In the genomic region with DNA sequence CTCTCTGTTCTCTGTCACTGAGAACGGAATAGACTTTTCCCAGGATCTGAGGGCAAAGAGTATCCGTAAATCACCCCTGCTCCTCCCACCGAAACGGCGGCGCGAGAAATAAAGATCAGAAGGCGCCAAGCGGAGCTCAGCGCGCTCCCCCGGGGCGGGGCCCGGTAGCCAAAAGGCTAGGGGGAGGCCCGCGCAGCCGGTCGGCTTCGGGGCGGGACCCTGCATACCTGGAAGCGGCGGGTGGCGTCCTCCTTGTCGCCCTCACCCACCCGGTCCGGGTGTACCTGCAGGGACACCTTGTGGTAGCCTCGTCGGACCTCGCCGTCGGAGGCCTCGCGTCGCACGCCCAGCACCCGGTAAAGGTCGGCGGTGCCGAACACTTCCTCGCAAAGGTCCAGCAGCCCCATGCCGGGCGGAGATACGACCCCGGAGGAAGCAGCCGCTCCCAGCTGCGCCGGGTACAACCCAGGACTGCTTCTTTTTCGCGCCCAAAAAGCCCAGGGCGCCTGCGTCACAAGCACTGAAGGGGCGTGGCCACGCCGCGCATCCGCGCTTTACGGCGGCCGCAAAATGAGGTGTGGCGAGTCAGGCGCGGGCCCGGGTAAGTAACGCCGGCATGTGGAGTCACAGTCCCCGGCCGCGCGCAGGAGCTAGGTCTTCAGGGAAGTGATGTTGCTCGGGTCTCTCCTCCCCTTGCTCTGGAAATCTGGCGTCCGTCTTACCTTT, we compare ENCODE assay signal across 1 cellular context.
TF ChIP-seq lines count a peak whose summit lies in the region.

A gene with protein sequence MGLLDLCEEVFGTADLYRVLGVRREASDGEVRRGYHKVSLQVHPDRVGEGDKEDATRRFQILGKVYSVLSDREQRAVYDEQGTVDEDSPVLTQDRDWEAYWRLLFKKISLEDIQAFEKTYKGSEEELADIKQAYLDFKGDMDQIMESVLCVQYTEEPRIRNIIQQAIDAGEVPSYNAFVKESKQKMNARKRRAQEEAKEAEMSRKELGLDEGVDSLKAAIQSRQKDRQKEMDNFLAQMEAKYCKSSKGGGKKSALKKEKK (minus strand): TSS at position 473 of the 726 bp plus-strand sequence. CDS start 66 bp downstream, at position 407.

TF ChIP-seq in K562, 482 proteins besides CTCF, POLR2A, EP300 and RAD21 (continued from another document and continues in another):
- TF ChIP-seq, protein P1, sequence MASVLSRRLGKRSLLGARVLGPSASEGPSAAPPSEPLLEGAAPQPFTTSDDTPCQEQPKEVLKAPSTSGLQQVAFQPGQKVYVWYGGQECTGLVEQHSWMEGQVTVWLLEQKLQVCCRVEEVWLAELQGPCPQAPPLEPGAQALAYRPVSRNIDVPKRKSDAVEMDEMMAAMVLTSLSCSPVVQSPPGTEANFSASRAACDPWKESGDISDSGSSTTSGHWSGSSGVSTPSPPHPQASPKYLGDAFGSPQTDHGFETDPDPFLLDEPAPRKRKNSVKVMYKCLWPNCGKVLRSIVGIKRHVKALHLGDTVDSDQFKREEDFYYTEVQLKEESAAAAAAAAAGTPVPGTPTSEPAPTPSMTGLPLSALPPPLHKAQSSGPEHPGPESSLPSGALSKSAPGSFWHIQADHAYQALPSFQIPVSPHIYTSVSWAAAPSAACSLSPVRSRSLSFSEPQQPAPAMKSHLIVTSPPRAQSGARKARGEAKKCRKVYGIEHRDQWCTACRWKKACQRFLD (CRISPR knock-in tag; IDR thresholded peaks at IDR 0.05), result no peak
- TF ChIP-seq, protein P2, sequence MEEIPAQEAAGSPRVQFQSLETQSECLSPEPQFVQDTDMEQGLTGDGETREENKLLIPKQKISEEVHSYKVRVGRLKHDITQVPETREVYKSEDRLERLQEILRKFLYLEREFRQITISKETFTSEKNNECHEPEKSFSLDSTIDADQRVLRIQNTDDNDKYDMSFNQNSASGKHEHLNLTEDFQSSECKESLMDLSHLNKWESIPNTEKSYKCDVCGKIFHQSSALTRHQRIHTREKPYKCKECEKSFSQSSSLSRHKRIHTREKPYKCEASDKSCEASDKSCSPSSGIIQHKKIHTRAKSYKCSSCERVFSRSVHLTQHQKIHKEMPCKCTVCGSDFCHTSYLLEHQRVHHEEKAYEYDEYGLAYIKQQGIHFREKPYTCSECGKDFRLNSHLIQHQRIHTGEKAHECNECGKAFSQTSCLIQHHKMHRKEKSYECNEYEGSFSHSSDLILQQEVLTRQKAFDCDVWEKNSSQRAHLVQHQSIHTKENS (CRISPR knock-in tag; IDR thresholded peaks at IDR 0.05), result 0 out of 2 replicates have a peak, but pooled peaks have one; percentile 23
- TF ChIP-seq, protein P3, sequence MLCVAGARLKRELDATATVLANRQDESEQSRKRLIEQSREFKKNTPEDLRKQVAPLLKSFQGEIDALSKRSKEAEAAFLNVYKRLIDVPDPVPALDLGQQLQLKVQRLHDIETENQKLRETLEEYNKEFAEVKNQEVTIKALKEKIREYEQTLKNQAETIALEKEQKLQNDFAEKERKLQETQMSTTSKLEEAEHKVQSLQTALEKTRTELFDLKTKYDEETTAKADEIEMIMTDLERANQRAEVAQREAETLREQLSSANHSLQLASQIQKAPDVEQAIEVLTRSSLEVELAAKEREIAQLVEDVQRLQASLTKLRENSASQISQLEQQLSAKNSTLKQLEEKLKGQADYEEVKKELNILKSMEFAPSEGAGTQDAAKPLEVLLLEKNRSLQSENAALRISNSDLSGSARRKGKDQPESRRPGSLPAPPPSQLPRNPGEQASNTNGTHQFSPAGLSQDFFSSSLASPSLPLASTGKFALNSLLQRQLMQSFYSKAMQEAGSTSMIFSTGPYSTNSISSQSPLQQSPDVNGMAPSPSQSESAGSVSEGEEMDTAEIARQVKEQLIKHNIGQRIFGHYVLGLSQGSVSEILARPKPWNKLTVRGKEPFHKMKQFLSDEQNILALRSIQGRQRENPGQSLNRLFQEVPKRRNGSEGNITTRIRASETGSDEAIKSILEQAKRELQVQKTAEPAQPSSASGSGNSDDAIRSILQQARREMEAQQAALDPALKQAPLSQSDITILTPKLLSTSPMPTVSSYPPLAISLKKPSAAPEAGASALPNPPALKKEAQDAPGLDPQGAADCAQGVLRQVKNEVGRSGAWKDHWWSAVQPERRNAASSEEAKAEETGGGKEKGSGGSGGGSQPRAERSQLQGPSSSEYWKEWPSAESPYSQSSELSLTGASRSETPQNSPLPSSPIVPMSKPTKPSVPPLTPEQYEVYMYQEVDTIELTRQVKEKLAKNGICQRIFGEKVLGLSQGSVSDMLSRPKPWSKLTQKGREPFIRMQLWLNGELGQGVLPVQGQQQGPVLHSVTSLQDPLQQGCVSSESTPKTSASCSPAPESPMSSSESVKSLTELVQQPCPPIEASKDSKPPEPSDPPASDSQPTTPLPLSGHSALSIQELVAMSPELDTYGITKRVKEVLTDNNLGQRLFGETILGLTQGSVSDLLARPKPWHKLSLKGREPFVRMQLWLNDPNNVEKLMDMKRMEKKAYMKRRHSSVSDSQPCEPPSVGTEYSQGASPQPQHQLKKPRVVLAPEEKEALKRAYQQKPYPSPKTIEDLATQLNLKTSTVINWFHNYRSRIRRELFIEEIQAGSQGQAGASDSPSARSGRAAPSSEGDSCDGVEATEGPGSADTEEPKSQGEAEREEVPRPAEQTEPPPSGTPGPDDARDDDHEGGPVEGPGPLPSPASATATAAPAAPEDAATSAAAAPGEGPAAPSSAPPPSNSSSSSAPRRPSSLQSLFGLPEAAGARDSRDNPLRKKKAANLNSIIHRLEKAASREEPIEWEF (CRISPR knock-in tag; IDR thresholded peaks at IDR 0.05), result no peak
- TF ChIP-seq NR1H2 (CRISPR knock-in tag; IDR thresholded peaks at IDR 0.05) (no peak; the same call in none of the 2 replicates), TEAD4 (IDR thresholded peaks at IDR 0.05; ENCODE audit: low read length) (peak; percentile 43; the same call in 1 of the 2 replicates), TEAD4 (CRISPR knock-in tag; IDR thresholded peaks at IDR 0.05; ENCODE audit: borderline replicate concordance) (0 out of 2 replicates have a peak, but pooled peaks have one; percentile 70), ZNF551 (CRISPR knock-in tag; IDR thresholded peaks at IDR 0.05) (no peak), DIDO1 (tag; IDR thresholded peaks at IDR 0.05; ENCODE audit: low read depth) (no peak), GATA2 (CRISPR knock-in tag; IDR thresholded peaks at IDR 0.05) (no peak), SAFB2 (IDR thresholded peaks at IDR 0.05; ENCODE audit: borderline replicate concordance, low read depth, low read length, severe bottlenecking) (no peak), YY1 (IDR thresholded peaks at IDR 0.05; ENCODE audit: borderline replicate concordance in 1 of 3, control insufficient read depth in 1 of 3, extremely low read depth in 1 of 3, insufficient read depth in 3 of 3, insufficient read length in 1 of 3, insufficient replicate concordance in 2 of 3, low read depth in 1 of 3, low read length in 2 of 3) (peak in 2 of 3 experiments; percentile 54 to 71), EWSR1 (IDR thresholded peaks at IDR 0.05; ENCODE audit: borderline replicate concordance, low read depth, partially characterized antibody) (no peak), RB1 (IDR thresholded peaks at IDR 0.05; ENCODE audit: low read depth) (peak; percentile 100), RFX5 (IDR thresholded peaks at IDR 0.05; ENCODE audit: low read depth, low read length) (no peak), CBX2 (IDR thresholded peaks at IDR 0.05; ENCODE audit: insufficient read depth, low read length, poor library complexity, severe bottlenecking) (no peak), ZNF311 (CRISPR knock-in tag; IDR thresholded peaks at IDR 0.05) (no peak), ARID1B (IDR thresholded peaks at IDR 0.05) (peak; percentile 75), TAF7 (tag; IDR thresholded peaks at IDR 0.05) (peak; percentile 69), KHSRP (IDR thresholded peaks at IDR 0.05) (peak; percentile 8; the same call in 1 of the 2 replicates), TBL1XR1 (IDR thresholded peaks at IDR 0.05; ENCODE audit: low read length in 2 of 2) (peak; percentile 13 to 46; a peak in 2 of 4 replicates), MYC (IDR thresholded peaks at IDR 0.05; ENCODE audit: low read depth, low read length) (peak; percentile 93), MYC (CRISPR knock-in tag; IDR thresholded peaks at IDR 0.05; ENCODE audit: borderline replicate concordance, low read depth) (peak; percentile 90; the same call in 1 of the 2 replicates), ZNF766 (CRISPR knock-in tag; conservative IDR thresholded peaks at IDR 0.05) (0 out of 2 replicates have a peak, but pooled peaks have one; percentile 41), MEIS2 (IDR thresholded peaks at IDR 0.05; ENCODE audit: partially characterized antibody) (peak; percentile 96), ZNF143 (CRISPR knock-in tag; IDR thresholded peaks at IDR 0.05) (peak; percentile 49; the same call in 1 of the 2 replicates), DACH1 (IDR thresholded peaks at IDR 0.05; ENCODE audit: partially characterized antibody) (no peak)
- TF ChIP-seq, protein P4, sequence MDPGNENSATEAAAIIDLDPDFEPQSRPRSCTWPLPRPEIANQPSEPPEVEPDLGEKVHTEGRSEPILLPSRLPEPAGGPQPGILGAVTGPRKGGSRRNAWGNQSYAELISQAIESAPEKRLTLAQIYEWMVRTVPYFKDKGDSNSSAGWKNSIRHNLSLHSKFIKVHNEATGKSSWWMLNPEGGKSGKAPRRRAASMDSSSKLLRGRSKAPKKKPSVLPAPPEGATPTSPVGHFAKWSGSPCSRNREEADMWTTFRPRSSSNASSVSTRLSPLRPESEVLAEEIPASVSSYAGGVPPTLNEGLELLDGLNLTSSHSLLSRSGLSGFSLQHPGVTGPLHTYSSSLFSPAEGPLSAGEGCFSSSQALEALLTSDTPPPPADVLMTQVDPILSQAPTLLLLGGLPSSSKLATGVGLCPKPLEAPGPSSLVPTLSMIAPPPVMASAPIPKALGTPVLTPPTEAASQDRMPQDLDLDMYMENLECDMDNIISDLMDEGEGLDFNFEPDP (CRISPR knock-in tag; IDR thresholded peaks at IDR 0.05), result peak; percentile 79; the same call in 1 of the 2 replicates
- TF ChIP-seq, protein P5, sequence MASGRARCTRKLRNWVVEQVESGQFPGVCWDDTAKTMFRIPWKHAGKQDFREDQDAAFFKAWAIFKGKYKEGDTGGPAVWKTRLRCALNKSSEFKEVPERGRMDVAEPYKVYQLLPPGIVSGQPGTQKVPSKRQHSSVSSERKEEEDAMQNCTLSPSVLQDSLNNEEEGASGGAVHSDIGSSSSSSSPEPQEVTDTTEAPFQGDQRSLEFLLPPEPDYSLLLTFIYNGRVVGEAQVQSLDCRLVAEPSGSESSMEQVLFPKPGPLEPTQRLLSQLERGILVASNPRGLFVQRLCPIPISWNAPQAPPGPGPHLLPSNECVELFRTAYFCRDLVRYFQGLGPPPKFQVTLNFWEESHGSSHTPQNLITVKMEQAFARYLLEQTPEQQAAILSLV (tag; IDR thresholded peaks at IDR 0.05), result no peak
- TF ChIP-seq, protein P6, sequence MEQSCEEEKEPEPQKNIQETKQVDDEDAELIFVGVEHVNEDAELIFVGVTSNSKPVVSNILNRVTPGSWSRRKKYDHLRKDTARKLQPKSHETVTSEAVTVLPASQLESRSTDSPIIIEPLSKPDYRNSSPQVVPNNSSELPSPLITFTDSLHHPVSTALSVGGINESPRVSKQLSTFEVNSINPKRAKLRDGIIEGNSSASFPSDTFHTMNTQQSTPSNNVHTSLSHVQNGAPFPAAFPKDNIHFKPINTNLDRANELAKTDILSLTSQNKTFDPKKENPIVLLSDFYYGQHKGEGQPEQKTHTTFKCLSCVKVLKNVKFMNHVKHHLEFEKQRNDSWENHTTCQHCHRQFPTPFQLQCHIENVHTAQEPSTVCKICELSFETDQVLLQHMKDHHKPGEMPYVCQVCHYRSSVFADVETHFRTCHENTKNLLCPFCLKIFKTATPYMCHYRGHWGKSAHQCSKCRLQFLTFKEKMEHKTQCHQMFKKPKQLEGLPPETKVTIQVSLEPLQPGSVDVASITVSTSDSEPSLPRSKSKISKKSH (CRISPR knock-in tag; IDR thresholded peaks at IDR 0.05), result no peak
- TF ChIP-seq, protein P7, sequence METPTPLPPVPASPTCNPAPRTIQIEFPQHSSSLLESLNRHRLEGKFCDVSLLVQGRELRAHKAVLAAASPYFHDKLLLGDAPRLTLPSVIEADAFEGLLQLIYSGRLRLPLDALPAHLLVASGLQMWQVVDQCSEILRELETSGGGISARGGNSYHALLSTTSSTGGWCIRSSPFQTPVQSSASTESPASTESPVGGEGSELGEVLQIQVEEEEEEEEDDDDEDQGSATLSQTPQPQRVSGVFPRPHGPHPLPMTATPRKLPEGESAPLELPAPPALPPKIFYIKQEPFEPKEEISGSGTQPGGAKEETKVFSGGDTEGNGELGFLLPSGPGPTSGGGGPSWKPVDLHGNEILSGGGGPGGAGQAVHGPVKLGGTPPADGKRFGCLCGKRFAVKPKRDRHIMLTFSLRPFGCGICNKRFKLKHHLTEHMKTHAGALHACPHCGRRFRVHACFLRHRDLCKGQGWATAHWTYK (CRISPR knock-in tag; IDR thresholded peaks at IDR 0.05), result peak; percentile 96
- TF ChIP-seq, protein P8, sequence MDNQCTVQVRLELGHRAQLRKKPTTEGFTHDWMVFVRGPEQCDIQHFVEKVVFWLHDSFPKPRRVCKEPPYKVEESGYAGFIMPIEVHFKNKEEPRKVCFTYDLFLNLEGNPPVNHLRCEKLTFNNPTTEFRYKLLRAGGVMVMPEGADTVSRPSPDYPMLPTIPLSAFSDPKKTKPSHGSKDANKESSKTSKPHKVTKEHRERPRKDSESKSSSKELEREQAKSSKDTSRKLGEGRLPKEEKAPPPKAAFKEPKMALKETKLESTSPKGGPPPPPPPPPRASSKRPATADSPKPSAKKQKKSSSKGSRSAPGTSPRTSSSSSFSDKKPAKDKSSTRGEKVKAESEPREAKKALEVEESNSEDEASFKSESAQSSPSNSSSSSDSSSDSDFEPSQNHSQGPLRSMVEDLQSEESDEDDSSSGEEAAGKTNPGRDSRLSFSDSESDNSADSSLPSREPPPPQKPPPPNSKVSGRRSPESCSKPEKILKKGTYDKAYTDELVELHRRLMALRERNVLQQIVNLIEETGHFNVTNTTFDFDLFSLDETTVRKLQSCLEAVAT (IDR thresholded peaks at IDR 0.05), result no peak; a peak in 1 of 4 replicates
